8 cellular contexts compared by ENCODE assay signal in genomic region chr17:43025290-43025657, GRCh38. TPM values are rescaled to one million over a fixed set of nuclear protein-coding genes. Genes with fewer than 3 reads are reported as not detected.
DNase-seq lines count a peak whose midpoint lies in the region; ATAC-seq and TF ChIP-seq lines count a peak whose summit lies in the region.

No MANE protein-coding gene starts in this region.

- H3K4me1 Mint-ChIP-seq in CD8-positive, alpha-beta T cell (ENCODE audit: low read depth) = peaks cover 20% of the 10 kb centered on the region

- no peaks in the 10 kb centered on the region for H3K27me3 Mint-ChIP-seq in CD8-positive, alpha-beta T cell (ENCODE audit: low read depth)

- POLR2A ChIA-PET in CD8-positive, alpha-beta T cell (lab: Charles Lee) = interaction anchor here (1.6 to 3.8 kb wide), 2 partner anchors 27 to 336 kb away, joined by 12 to 33 read pairs; partner anchors contain the start of gene RPL27

- 5% methylated on average over 27 of the region's 27 CpGs for WGBS in prostate gland
- WGBS in adrenal gland, 4 donors = 5 to 16% (median 8%) methylated on average over 15 to 27 of the region's 27 CpGs

- no peak for TF ChIP-seq CTCF in CD8-positive, alpha-beta T cell (IDR thresholded peaks at IDR 0.05)
- no peak for TF ChIP-seq CTCF in OCI-LY1 (IDR thresholded peaks at IDR 0.05; ENCODE audit: low read length)
- no peak for TF ChIP-seq CTCF in epithelial cell of proximal tubule (conservative IDR thresholded peaks at IDR 0.05; ENCODE audit: low read depth, low read length)
- no peak for TF ChIP-seq CTCF in prostate gland (IDR thresholded peaks at IDR 0.05)
- TF ChIP-seq CTCF in adrenal gland (IDR thresholded peaks at IDR 0.05) = no peak

- no peak for DNase-seq in CD8-positive, alpha-beta T cell
- DNase-seq in epithelial cell of proximal tubule (ENCODE audit: low read depth) (no peak), prostate gland (ENCODE audit: low spot score) (no peak), NCI-H2227 (lab: John Stamatoyannopoulos, UW; ENCODE audit: unreplicated experiment) (no peak), Kasumi-1 (lab: John Stamatoyannopoulos, UW) (no peak), adrenal gland (no peak)
- no peak for DNase-seq in stimulated activated CD4-positive, alpha-beta T cell treated with anti-CD3 and anti-CD28 coated beads, Interleukin-4, amount 100 ng/mL, for 4 hours

- no peaks in the 10 kb centered on the region for H3K9me3 Mint-ChIP-seq in CD8-positive, alpha-beta T cell

- no peaks in the 10 kb centered on the region for H3K9me2 ChIP-seq in OCI-LY1 (ENCODE audit: low read depth, low read length)

- TF ChIP-seq POLR2A in prostate gland (IDR thresholded peaks at IDR 0.05) = no peak
- TF ChIP-seq POLR2A in adrenal gland (IDR thresholded peaks at IDR 0.05) = no peak

- H3F3A ChIP-seq in OCI-LY1 (ENCODE audit: insufficient read depth, low read length) = no peaks in the 10 kb centered on the region

- H3K36me3 Mint-ChIP-seq in CD8-positive, alpha-beta T cell = peaks cover 5% of the 10 kb centered on the region

- H3K27me3 ChIP-seq in CD8-positive, alpha-beta T cell (ENCODE audit: insufficient read depth, low read length) = no peaks in the 10 kb centered on the region
- no peaks in the 10 kb centered on the region for H3K27me3 ChIP-seq in OCI-LY1 (ENCODE audit: insufficient read depth, low read length)
- no peaks in the 10 kb centered on the region for H3K27me3 ChIP-seq in prostate gland (replicated peaks; ENCODE audit: insufficient read depth)
- H3K27me3 ChIP-seq in adrenal gland = no peaks in the 10 kb centered on the region

- intact Hi-C loops in CD8-positive, alpha-beta T cell (cut with DNase I, micrococcal nuclease) = loop anchor here (2.0 to 10.0 kb wide), 7 partner anchors 60 to 830 kb away; partner anchors contain the start of genes AARSD1 (in 1 of the 2), ARL4D (in 1 of the 2), BRCA1 (in 1 of the 2) and GHDC (in 1 of the 2)
- intact Hi-C loops in prostate gland (cut with DNase I) = no loop called here
- intact Hi-C loops in adrenal gland (cut with DNase I) = loop anchor here (10.0 kb wide), 2 partner anchors 60 to 290 kb away; no protein-coding TSS in a partner anchor

- no peak overlapping the region for H3K27ac Mint-ChIP-seq in CD8-positive, alpha-beta T cell

- no peak for ATAC-seq in CD8-positive, alpha-beta T cell

- no peaks in the 10 kb centered on the region for H3K36me3 ChIP-seq in CD8-positive, alpha-beta T cell (ENCODE audit: insufficient read depth, low read length)
- H3K36me3 ChIP-seq in OCI-LY1 (ENCODE audit: insufficient read depth, low read length) = no peaks in the 10 kb centered on the region
- no peaks in the 10 kb centered on the region for H3K36me3 ChIP-seq in prostate gland
- H3K36me3 ChIP-seq in adrenal gland (replicated peaks in 1 of 2) = no peaks in the 10 kb centered on the region

- no peak overlapping the region for H3K27ac ChIP-seq in CD8-positive, alpha-beta T cell (ENCODE audit: low read depth, low read length)
- H3K27ac ChIP-seq in OCI-LY1 (ENCODE audit: low read depth, low read length, poor library complexity, severe bottlenecking) (no peak overlapping the region), prostate gland (peak overlapping the region; percentile 68 to 86), adrenal gland (peak overlapping the region in 2 of 5 donors; percentile 34 to 87)

- no peak overlapping the region for H3K4me3 ChIP-seq in CD8-positive, alpha-beta T cell (ENCODE audit: low read depth, low read length)
- H3K4me3 ChIP-seq in OCI-LY1 (ENCODE audit: low read depth, low read length, poor library complexity, severe bottlenecking) = peak overlapping the region; percentile 41
- peak overlapping the region; percentile 34 for H3K4me3 ChIP-seq in epithelial cell of proximal tubule (ENCODE audit: low read depth, low read length)
- peak overlapping the region; percentile 35 to 39 for H3K4me3 ChIP-seq in prostate gland
- H3K4me3 ChIP-seq in adrenal gland = peak overlapping the region in 1 of 4 donors; percentile 79

- H3K4me2 ChIP-seq in OCI-LY1 (ENCODE audit: low read length) = peak overlapping the region; percentile 77

- H2AFZ ChIP-seq in OCI-LY1 (ENCODE audit: low read length) = no peak overlapping the region

- no peaks in the 10 kb centered on the region for H3K79me2 ChIP-seq in OCI-LY1 (ENCODE audit: insufficient read depth, low read length)

- H3K9ac ChIP-seq in OCI-LY1 (ENCODE audit: low read length) = no peak overlapping the region

- no peaks in the 10 kb centered on the region for H3K9me3 ChIP-seq in CD8-positive, alpha-beta T cell (ENCODE audit: low read length)
- H3K9me3 ChIP-seq in OCI-LY1 (ENCODE audit: low read length) = no peaks in the 10 kb centered on the region
- H3K9me3 ChIP-seq in prostate gland = no peaks in the 10 kb centered on the region
- H3K9me3 ChIP-seq in adrenal gland (replicated peaks in 1 of 3) = no peaks in the 10 kb centered on the region

- peak overlapping the region; percentile 81 for H3K4me3 Mint-ChIP-seq in CD8-positive, alpha-beta T cell

- H4K20me1 ChIP-seq in OCI-LY1 (ENCODE audit: insufficient read depth, low read length) = no peaks in the 10 kb centered on the region

- peaks cover 18% of the 10 kb centered on the region for H3K4me1 ChIP-seq in CD8-positive, alpha-beta T cell (ENCODE audit: insufficient read depth, low read length)
- H3K4me1 ChIP-seq in OCI-LY1 (ENCODE audit: insufficient read depth, low read length, severe bottlenecking) (peaks cover 15% of the 10 kb centered on the region), prostate gland (replicated peaks) (no peaks in the 10 kb centered on the region), adrenal gland (replicated peaks in 1 of 2) (peaks cover 2 to 15% of the 10 kb centered on the region in 2 donors)

- CTCF ChIA-PET in CD8-positive, alpha-beta T cell (lab: Charles Lee) = interaction anchor here (1.3 to 1.9 kb wide), 2 partner anchors 9 to 19 kb away, joined by 3 to 9 read pairs; partner anchors contain the start of gene IFI35

RNA-seq across cellular contexts. Expression of gene RND2, which starts 0.2 kb away (rescaled TPM):
- under 1 TPM in 1 of 2 experiments, not detected in 1; 0.30 TPM for total RNA-seq in CD8-positive, alpha-beta T cell
- total RNA-seq in epithelial cell of proximal tubule (0.36 and 0.40 TPM in 2 replicates), prostate gland (1 to 10 TPM; 1.6 to 4.3 TPM), adrenal gland (1 to 10 TPM; 2.0 to 8.2 (median 4.1) TPM)
- 1 to 10 TPM; 2.4 to 6.3 (median 3.1) TPM for polyA plus RNA-seq in adrenal gland

RNA-seq across cellular contexts. Expression of gene VAT1, which starts 3.1 kb away (rescaled TPM):
- total RNA-seq in CD8-positive, alpha-beta T cell = 10 to 100 TPM; 12.6 to 15.1 TPM
- total RNA-seq in epithelial cell of proximal tubule (205 and 243 TPM in 2 replicates), prostate gland (100 to 1,000 TPM in 1 of 2 donors, 10 to 100 TPM in 1; 89.1 to 255 TPM), adrenal gland (100 to 1,000 TPM; 418 to 744 (median 465) TPM)
- 100 to 1,000 TPM; 177 to 311 (median 269) TPM for polyA plus RNA-seq in adrenal gland

RNA-seq across cellular contexts. Expression of gene IFI35, which starts 18.7 kb away (rescaled TPM):
- total RNA-seq in CD8-positive, alpha-beta T cell = 10 to 100 TPM; 24.3 to 25.6 TPM
- total RNA-seq in epithelial cell of proximal tubule = 17.6 and 21.2 TPM in 2 replicates
- 10 to 100 TPM; 35.6 to 40.1 TPM for total RNA-seq in prostate gland
- total RNA-seq in adrenal gland = 10 to 100 TPM; 47.7 to 72.9 (median 64.8) TPM
- polyA plus RNA-seq in adrenal gland = 10 to 100 TPM; 44.1 to 91.4 (median 68.1) TPM

RNA-seq across cellular contexts. Expression of gene RPL27, which starts 27.1 kb away (rescaled TPM):
- total RNA-seq in CD8-positive, alpha-beta T cell = 1,000 to 10,000 TPM; 1,796 to 1,873 TPM
- total RNA-seq in epithelial cell of proximal tubule = 1,399 and 1,932 TPM in 2 replicates
- total RNA-seq in prostate gland = 1,000 to 10,000 TPM in 1 of 2 donors, 100 to 1,000 TPM in 1; 571 to 1,082 TPM
- total RNA-seq in adrenal gland = 1,000 to 10,000 TPM in 2 of 8 donors, 100 to 1,000 TPM in 6; 356 to 1,313 (median 903) TPM
- 1,000 to 10,000 TPM; 1,877 to 2,291 (median 1,931) TPM for polyA plus RNA-seq in adrenal gland

RNA-seq across cellular contexts. Expression of gene RUNDC1, which starts 44.9 kb away (rescaled TPM):
- total RNA-seq in CD8-positive, alpha-beta T cell = 10 to 100 TPM; 19.2 to 19.4 TPM
- total RNA-seq in epithelial cell of proximal tubule = 8.1 and 14.0 TPM in 2 replicates
- 10 to 100 TPM; 26.7 to 28.5 TPM for total RNA-seq in prostate gland
- 10 to 100 TPM; 15.0 to 29.7 (median 18.2) TPM for total RNA-seq in adrenal gland
- 10 to 100 TPM in 2 of 3 donors, 1 to 10 TPM in 1; 7.6 to 20.6 (median 10.3) TPM for polyA plus RNA-seq in adrenal gland

Comparison
In these comparisons a context has a peak if more than half of its experiments do, and no peak if none do; other contexts are left out.
1. H3K27ac ChIP-seq: peak in prostate gland (2 of 2); none in CD8-positive, alpha-beta T cell (single experiment) and OCI-LY1 (single experiment).
2. RNA of gene VAT1, which starts 3.1 kb away (total RNA-seq): 418 to 744 TPM in adrenal gland, 89.1 to 255 TPM in prostate gland and 205 to 243 TPM in epithelial cell of proximal tubule; 12.6 to 15.1 TPM in CD8-positive, alpha-beta T cell; every median in the first group is over 4 times any median in the second.